ENCODE assay signal across 1 cellular context in genomic region chr22:49936018-49936972, GRCh38.
TF ChIP-seq lines count a peak whose summit lies in the region.

No MANE protein-coding gene starts in this region.

TF ChIP-seq in SK-N-SH, 30 proteins besides CTCF, POLR2A, EP300 and RAD21 (continued from another document):
- TF ChIP-seq, protein P1, sequence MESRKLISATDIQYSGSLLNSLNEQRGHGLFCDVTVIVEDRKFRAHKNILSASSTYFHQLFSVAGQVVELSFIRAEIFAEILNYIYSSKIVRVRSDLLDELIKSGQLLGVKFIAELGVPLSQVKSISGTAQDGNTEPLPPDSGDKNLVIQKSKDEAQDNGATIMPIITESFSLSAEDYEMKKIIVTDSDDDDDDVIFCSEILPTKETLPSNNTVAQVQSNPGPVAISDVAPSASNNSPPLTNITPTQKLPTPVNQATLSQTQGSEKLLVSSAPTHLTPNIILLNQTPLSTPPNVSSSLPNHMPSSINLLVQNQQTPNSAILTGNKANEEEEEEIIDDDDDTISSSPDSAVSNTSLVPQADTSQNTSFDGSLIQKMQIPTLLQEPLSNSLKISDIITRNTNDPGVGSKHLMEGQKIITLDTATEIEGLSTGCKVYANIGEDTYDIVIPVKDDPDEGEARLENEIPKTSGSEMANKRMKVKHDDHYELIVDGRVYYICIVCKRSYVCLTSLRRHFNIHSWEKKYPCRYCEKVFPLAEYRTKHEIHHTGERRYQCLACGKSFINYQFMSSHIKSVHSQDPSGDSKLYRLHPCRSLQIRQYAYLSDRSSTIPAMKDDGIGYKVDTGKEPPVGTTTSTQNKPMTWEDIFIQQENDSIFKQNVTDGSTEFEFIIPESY (IDR thresholded peaks at IDR 0.05; ENCODE audit: borderline replicate concordance, low read depth): no peak
